In genomic region chr2:127810637-127811396, GRCh38 we compare ENCODE assay signal across 8 cellular contexts. TPM values are rescaled to one million over a fixed set of nuclear protein-coding genes. Genes with fewer than 3 reads are reported as not detected.
DNase-seq lines count a peak whose midpoint lies in the region; ATAC-seq and TF ChIP-seq lines count a peak whose summit lies in the region.

TSS of gene WDR33 (minus strand) at chr2:127811171. CDS start at chr2:127770981, 40,190 bp downstream.

- H3K27ac Mint-ChIP-seq in activated naive CD8-positive, alpha-beta T cell: peak within 1 kb of the TSS; percentile 97

- no peaks in the 10 kb centered on the region for H3K9me3 Mint-ChIP-seq in activated naive CD8-positive, alpha-beta T cell (ENCODE audit: low read depth)

- no peaks in the 10 kb centered on the region for H3K27me3 Mint-ChIP-seq in activated naive CD8-positive, alpha-beta T cell

- peak within 1 kb of the TSS; percentile 95 for H3K4me3 Mint-ChIP-seq in activated naive CD8-positive, alpha-beta T cell

- TF ChIP-seq EP300 in tibial nerve (IDR thresholded peaks at IDR 0.05): peak in 1 of 2 donors; percentile 85

- H3K9ac ChIP-seq in parathyroid adenoma: peak within 1 kb of the TSS; percentile 94

- WGBS in tibial nerve, 2 donors: 0% methylated on average over 51 to 58 of the region's 61 CpGs

- peak; percentile 99 for ATAC-seq in HG02623 (IDR thresholded peaks at IDR 0.05; ENCODE audit: unreplicated experiment)
- peak; percentile 99 for ATAC-seq in Right ventricle myocardium inferior

- H3K36me3 Mint-ChIP-seq in activated naive CD8-positive, alpha-beta T cell: peaks cover 13% of the 10 kb centered on the region

- H3K36me3 ChIP-seq in parathyroid adenoma (ENCODE audit: control insufficient read depth, insufficient read depth, low read length): no peaks in the 10 kb centered on the region
- H3K36me3 ChIP-seq in tibial nerve: no peaks in the 10 kb centered on the region

- H3K4me3 ChIP-seq in GM12864 (ENCODE audit: low read depth, low read length) (peak within 1 kb of the TSS; percentile 94), parathyroid adenoma (ENCODE audit: low read depth, low read length) (peak within 1 kb of the TSS; percentile 95), tibial nerve (peak within 1 kb of the TSS; percentile 70 to 97 (median 74))

- peak within 1 kb of the TSS; percentile 79 for H2AFZ ChIP-seq in parathyroid adenoma

- peaks cover 45% of the 10 kb centered on the region for H3K4me1 Mint-ChIP-seq in activated naive CD8-positive, alpha-beta T cell (ENCODE audit: low read depth)

- H3K4me1 ChIP-seq in parathyroid adenoma: peaks cover 5% of the 10 kb centered on the region
- peaks cover 3 to 41% (median 23%) of the 10 kb centered on the region in 4 donors for H3K4me1 ChIP-seq in tibial nerve

- H3K9me3 ChIP-seq in parathyroid adenoma (ENCODE audit: control insufficient read depth, low read length): no peaks in the 10 kb centered on the region
- H3K9me3 ChIP-seq in tibial nerve: no peaks in the 10 kb centered on the region

- peak; percentile 84 for DNase-seq in GM12864 (ENCODE audit: low read depth)
- peak; percentile 79 for DNase-seq in NCI-H1105 (lab: John Stamatoyannopoulos, UW)
- peak; percentile 89 for DNase-seq in SKM-1 treated with dmso at 0.1 percent for 144 hours (lab: John Stamatoyannopoulos, UW; ENCODE audit: unreplicated experiment)
- peak; percentile 94 for DNase-seq in Right ventricle myocardium inferior (ENCODE audit: missing footprints)
- DNase-seq in tibial nerve (ENCODE audit: low spot score in 2 of 2): peak; percentile 63 to 72

- H3K4me2 ChIP-seq in parathyroid adenoma (ENCODE audit: low read length): peak within 1 kb of the TSS; percentile 99

- intact Hi-C loops in Right ventricle myocardium inferior (cut with DNase I): loop anchor here (2.0 to 5.0 kb wide), 2 partner anchors 89 to 110 kb away; partner anchors contain the start of gene SFT2D3

- no peaks in the 10 kb centered on the region for H3K27me3 ChIP-seq in parathyroid adenoma (ENCODE audit: control insufficient read depth, insufficient read depth, low read length)
- no peaks in the 10 kb centered on the region for H3K27me3 ChIP-seq in tibial nerve

- TF ChIP-seq POLR2A in tibial nerve (IDR thresholded peaks at IDR 0.05): peak; percentile 56 to 66

- H3K27ac ChIP-seq in parathyroid adenoma: peak within 1 kb of the TSS; percentile 90
- peak within 1 kb of the TSS; percentile 68 to 99 (median 90) for H3K27ac ChIP-seq in tibial nerve

- peaks cover 26% of the 10 kb centered on the region for H3K79me2 ChIP-seq in parathyroid adenoma

- TF ChIP-seq CTCF in GM12864 (IDR thresholded peaks at IDR 0.05; ENCODE audit: low read depth, low read length, missing control alignments) (peak; percentile 30), parathyroid adenoma (IDR thresholded peaks at IDR 0.05) (no peak), tibial nerve (IDR thresholded peaks at IDR 0.05) (peak in 1 of 5 experiments; percentile 28)

RNA-seq across cellular contexts. Expression of gene WDR33, which starts in this region (rescaled TPM):
- 42.7 TPM for total RNA-seq in Right ventricle myocardium inferior
- 10 to 100 TPM; 42.3 to 46.5 (median 45.1) TPM for total RNA-seq in tibial nerve

Comparison
In these comparisons a context has a peak if more than half of its experiments do, and no peak if none do; other contexts are left out.
1. Peak in every context shown above with its lines: DNase-seq, ATAC-seq, H3K4me3 ChIP-seq and H3K27ac ChIP-seq.